11 cellular contexts compared by ENCODE assay signal in genomic region chr3:155890671-155891190, GRCh38. TPM values are rescaled to one million over a fixed set of nuclear protein-coding genes. Genes with fewer than 3 reads are reported as not detected.
DNase-seq lines count a peak whose midpoint lies in the region; ATAC-seq and TF ChIP-seq lines count a peak whose summit lies in the region.
"Had no signal": no experiment of that assay in that cellular context is flagged by ENCODE, and none has a peak within 500 bp of the region (broad histone marks: within the 10 kb centered on the region; RNA-seq: fewer than 3 reads in every experiment).

No MANE protein-coding gene starts in this region.

- H2AK5ac ChIP-seq in trophoblast cell (ENCODE audit: low read length): no peak overlapping the region

- WGBS in trophoblast cell (ENCODE audit: extremely low coverage, insufficient coverage, insufficient read length): no CpG with 5 or more reads among the region's 2 CpGs

- no peak overlapping the region for H2BK5ac ChIP-seq in trophoblast cell (ENCODE audit: low read depth, low read length, poor library complexity)

- no peaks in the 10 kb centered on the region for H3K79me2 ChIP-seq in trophoblast cell (ENCODE audit: control insufficient read depth, insufficient read depth, low read length, poor library complexity)

- H3K27me3 ChIP-seq in BLaER1 treated with 17β-estradiol and CSF1 and Interleukin-3, amounts not matched to agents 10 nM and 100 nM: no peaks in the 10 kb centered on the region
- no peaks in the 10 kb centered on the region for H3K27me3 ChIP-seq in trophoblast cell (ENCODE audit: insufficient read depth, low read length)

- no peak overlapping the region for H3K4ac ChIP-seq in trophoblast cell (ENCODE audit: low read depth, low read length)

- H3K4me3 ChIP-seq in BLaER1 treated with 17β-estradiol and CSF1 and Interleukin-3, amounts not matched to agents 10 nM and 100 nM: no peak overlapping the region
- H3K4me3 ChIP-seq in fibroblast of villous mesenchyme (ENCODE audit: low read depth, low read length): no peak overlapping the region
- no peak overlapping the region for H3K4me3 ChIP-seq in trophoblast cell (ENCODE audit: low read depth, low read length)
- H3K4me3 ChIP-seq: skin epidermis had no signal

- H3K9me3 ChIP-seq in BLaER1 treated with 17β-estradiol and CSF1 and Interleukin-3, amounts not matched to agents 10 nM and 100 nM (replicated peaks in 1 of 11): no peaks in the 10 kb centered on the region
- H3K9me3 ChIP-seq in trophoblast cell (ENCODE audit: insufficient read depth, low read depth, low read length): no peaks in the 10 kb centered on the region

- 0 out of 22 replicates have a peak overlapping the region, but pooled peaks of 1 of the 11 experiments have one; percentile 16 for H3K9ac ChIP-seq in BLaER1 treated with 17β-estradiol and CSF1 and Interleukin-3, amounts not matched to agents 10 nM and 100 nM
- no peak overlapping the region for H3K9ac ChIP-seq in trophoblast cell (ENCODE audit: low read length)

- H2BK12ac ChIP-seq in trophoblast cell (ENCODE audit: low read length): no peak overlapping the region

- H3K23ac ChIP-seq in trophoblast cell (ENCODE audit: low read length): no peak overlapping the region

- peaks cover 18 to 54% (median 40%) of the 10 kb centered on the region in 11 experiments for H3K36me3 ChIP-seq in BLaER1 treated with 17β-estradiol and CSF1 and Interleukin-3, amounts not matched to agents 10 nM and 100 nM
- H3K36me3 ChIP-seq in trophoblast cell (ENCODE audit: control insufficient read depth in 1 of 2, insufficient read depth in 2 of 2, low read length in 2 of 2): peaks cover 4 to 6% of the 10 kb centered on the region in 2 experiments

- no peak overlapping the region for H3K18ac ChIP-seq in trophoblast cell (ENCODE audit: low read length)

- no peak overlapping the region for H3K14ac ChIP-seq in trophoblast cell (ENCODE audit: low read length)

- H3K27ac ChIP-seq in BLaER1 treated with 17β-estradiol and CSF1 and Interleukin-3, amounts not matched to agents 10 nM and 100 nM: no peak overlapping the region
- no peak overlapping the region for H3K27ac ChIP-seq in trophoblast cell (ENCODE audit: low read depth, low read length)
- H3K27ac ChIP-seq: skin epidermis had no signal

- ATAC-seq in GM21529 (IDR thresholded peaks at IDR 0.05; ENCODE audit: unreplicated experiment) (peak; percentile 45), GM19395 (IDR thresholded peaks at IDR 0.05; ENCODE audit: unreplicated experiment) (no peak)

- H2BK120ac ChIP-seq in trophoblast cell (ENCODE audit: insufficient read depth, low read length, poor library complexity): no peak overlapping the region

- H3K79me1 ChIP-seq in trophoblast cell (ENCODE audit: low read length): no peaks in the 10 kb centered on the region

- DNase-seq in NCI-H69 (lab: John Stamatoyannopoulos, UW) (peak; percentile 23), fibroblast of villous mesenchyme (ENCODE audit: low read depth) (peak; percentile 62), D341Med (ENCODE audit: low spot score) (no peak), T-helper 1 cell (no peak), trophoblast cell (no peak)
- DNase-seq: activated CD4-positive, alpha-beta T cell treated with anti-CD3 and anti-CD28 coated beads for 1 hour; GDM1 had no signal

- no peak overlapping the region for H4K12ac ChIP-seq in trophoblast cell (ENCODE audit: low read depth, low read length)

- no peak for TF ChIP-seq CTCF in fibroblast of villous mesenchyme (IDR thresholded peaks at IDR 0.05; ENCODE audit: insufficient read depth, low read depth, low read length)

- H3K4me1 ChIP-seq in BLaER1 treated with 17β-estradiol and CSF1 and Interleukin-3, amounts not matched to agents 10 nM and 100 nM: peaks cover 12 to 31% (median 19%) of the 10 kb centered on the region in 10 experiments; a peak in 18 of 20 replicates
- H3K4me1 ChIP-seq in trophoblast cell (ENCODE audit: control insufficient read depth in 1 of 2, insufficient read depth in 2 of 2, low read length in 2 of 2): no peaks in the 10 kb centered on the region

- H3K4me2 ChIP-seq in BLaER1 treated with 17β-estradiol and CSF1 and Interleukin-3, amounts not matched to agents 10 nM and 100 nM: peak overlapping the region in 8 of 11 experiments; percentile 4 to 60 (median 22); a peak in 7 of 22 replicates
- no peak overlapping the region for H3K4me2 ChIP-seq in trophoblast cell (ENCODE audit: low read length)

- no peak overlapping the region for H4K91ac ChIP-seq in trophoblast cell (ENCODE audit: low read depth, low read length)

- no peak overlapping the region for H4K8ac ChIP-seq in trophoblast cell (ENCODE audit: low read depth, low read length)

- H2AFZ ChIP-seq in trophoblast cell (ENCODE audit: insufficient read depth, low read length, poor library complexity): no peak overlapping the region

- H4K20me1 ChIP-seq in BLaER1 treated with 17β-estradiol and CSF1 and Interleukin-3, amounts not matched to agents 10 nM and 100 nM: peaks cover 43 to 100% (median 92%) of the 10 kb centered on the region in 11 experiments; a peak in 21 of 22 replicates

RNA-seq across cellular contexts. Expression of gene GMPS, which starts 20.3 kb away (rescaled TPM):
- total RNA-seq in fibroblast of villous mesenchyme: 41.9 and 52.2 TPM in 2 replicates
- 62.4 and 63.9 TPM in 2 replicates for polyA plus RNA-seq in trophoblast cell (2013)

RNA-seq across cellular contexts. Expression of gene SLC33A1, which starts 36.5 kb away (rescaled TPM):
- total RNA-seq in fibroblast of villous mesenchyme: 46.7 and 57.0 TPM in 2 replicates
- 27.2 and 28.2 TPM in 2 replicates for polyA plus RNA-seq in trophoblast cell (2013)

Comparison
In these comparisons a context has a peak if more than half of its experiments do, and no peak if none do; other contexts are left out.
1. DNase-seq: peak in NCI-H69 (single experiment) and fibroblast of villous mesenchyme (single experiment); none in D341Med (single experiment), T-helper 1 cell (0 of 5) and trophoblast cell (0 of 2).